Comparison of ENCODE assay signal across 8 cellular contexts in genomic region chr13:34941835-34942731, GRCh38. TPM values are rescaled to one million over a fixed set of nuclear protein-coding genes. Genes with fewer than 3 reads are reported as not detected.
DNase-seq lines count a peak whose midpoint lies in the region; ATAC-seq and TF ChIP-seq lines count a peak whose summit lies in the region.

A gene with protein sequence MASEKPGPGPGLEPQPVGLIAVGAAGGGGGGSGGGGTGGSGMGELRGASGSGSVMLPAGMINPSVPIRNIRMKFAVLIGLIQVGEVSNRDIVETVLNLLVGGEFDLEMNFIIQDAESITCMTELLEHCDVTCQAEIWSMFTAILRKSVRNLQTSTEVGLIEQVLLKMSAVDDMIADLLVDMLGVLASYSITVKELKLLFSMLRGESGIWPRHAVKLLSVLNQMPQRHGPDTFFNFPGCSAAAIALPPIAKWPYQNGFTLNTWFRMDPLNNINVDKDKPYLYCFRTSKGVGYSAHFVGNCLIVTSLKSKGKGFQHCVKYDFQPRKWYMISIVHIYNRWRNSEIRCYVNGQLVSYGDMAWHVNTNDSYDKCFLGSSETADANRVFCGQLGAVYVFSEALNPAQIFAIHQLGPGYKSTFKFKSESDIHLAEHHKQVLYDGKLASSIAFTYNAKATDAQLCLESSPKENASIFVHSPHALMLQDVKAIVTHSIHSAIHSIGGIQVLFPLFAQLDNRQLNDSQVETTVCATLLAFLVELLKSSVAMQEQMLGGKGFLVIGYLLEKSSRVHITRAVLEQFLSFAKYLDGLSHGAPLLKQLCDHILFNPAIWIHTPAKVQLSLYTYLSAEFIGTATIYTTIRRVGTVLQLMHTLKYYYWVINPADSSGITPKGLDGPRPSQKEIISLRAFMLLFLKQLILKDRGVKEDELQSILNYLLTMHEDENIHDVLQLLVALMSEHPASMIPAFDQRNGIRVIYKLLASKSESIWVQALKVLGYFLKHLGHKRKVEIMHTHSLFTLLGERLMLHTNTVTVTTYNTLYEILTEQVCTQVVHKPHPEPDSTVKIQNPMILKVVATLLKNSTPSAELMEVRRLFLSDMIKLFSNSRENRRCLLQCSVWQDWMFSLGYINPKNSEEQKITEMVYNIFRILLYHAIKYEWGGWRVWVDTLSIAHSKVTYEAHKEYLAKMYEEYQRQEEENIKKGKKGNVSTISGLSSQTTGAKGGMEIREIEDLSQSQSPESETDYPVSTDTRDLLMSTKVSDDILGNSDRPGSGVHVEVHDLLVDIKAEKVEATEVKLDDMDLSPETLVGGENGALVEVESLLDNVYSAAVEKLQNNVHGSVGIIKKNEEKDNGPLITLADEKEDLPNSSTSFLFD (N-terminal part only) (plus strand): TSS chr13:34942270. CDS start chr13:34942821, 551 bp downstream.

- no peaks in the 10 kb centered on the region for H3K9me3 Mint-ChIP-seq in HFFc6

- H3K27me3 ChIP-seq in prostate gland (replicated peaks; ENCODE audit: insufficient read depth), result no peaks in the 10 kb centered on the region

- no peaks in the 10 kb centered on the region for H3K36me3 Mint-ChIP-seq in HFFc6 (ENCODE audit: low read depth)

- H3K27me3 Mint-ChIP-seq in HFFc6 (ENCODE audit: insufficient read depth), result no peaks in the 10 kb centered on the region; the same call in 1 of the 2 replicates

- WGBS in prostate gland, result under 1% methylated on average over 67 of the region's 76 CpGs
- WGBS in urinary bladder, result under 1% methylated on average over 76 of the region's 76 CpGs

- peak; percentile 24 for TF ChIP-seq POLR2A in prostate gland (IDR thresholded peaks at IDR 0.05)

- peaks cover 18% of the 10 kb centered on the region for H3K4me1 Mint-ChIP-seq in HFFc6 (ENCODE audit: low read depth)

- peak within 1 kb of the TSS; percentile 87 to 91 for H3K27ac ChIP-seq in prostate gland
- peak within 1 kb of the TSS; percentile 59 for H3K27ac ChIP-seq in urinary bladder (ENCODE audit: low read depth)

- peak within 1 kb of the TSS; percentile 9; the same call in 1 of the 2 replicates for H3K27ac Mint-ChIP-seq in HFFc6

- H3K4me3 Mint-ChIP-seq in HFFc6, result peak within 1 kb of the TSS; percentile 87

- H3K4me3 ChIP-seq in prostate gland, result peak within 1 kb of the TSS; percentile 86 to 95
- H3K4me3 ChIP-seq in urinary bladder (ENCODE audit: low read depth, low read length), result peak within 1 kb of the TSS; percentile 95

- no peaks in the 10 kb centered on the region for H3K9me3 ChIP-seq in prostate gland

- peak; percentile 90 for ATAC-seq in left ventricle myocardium superior

- intact Hi-C loops in left ventricle myocardium superior (cut with micrococcal nuclease), result no loop called here
- intact Hi-C loops in prostate gland (cut with DNase I), result no loop called here

- no peaks in the 10 kb centered on the region for H3K36me3 ChIP-seq in prostate gland
- no peaks in the 10 kb centered on the region for H3K36me3 ChIP-seq in urinary bladder (ENCODE audit: insufficient read depth)

- peaks cover 6% of the 10 kb centered on the region for H3K4me1 ChIP-seq in prostate gland (replicated peaks)
- no peaks in the 10 kb centered on the region for H3K4me1 ChIP-seq in urinary bladder (ENCODE audit: insufficient read depth)

- TF ChIP-seq CTCF in HFFc6 (IDR thresholded peaks at IDR 0.05), result peak; percentile 75
- TF ChIP-seq CTCF in prostate gland (IDR thresholded peaks at IDR 0.05), result peak in 3 of 4 experiments; percentile 36 to 55 (median 42)

- DNase-seq in GM04504 (ENCODE audit: low read depth), result peak; percentile 36
- peak; percentile 42 for DNase-seq in HFFc6
- peak; percentile 83 for DNase-seq in NCI-H1105 treated with DMSO at 0.1 percent for 48 hours (lab: John Stamatoyannopoulos, UW)
- DNase-seq in T-helper 1 cell, result peak; percentile 21 to 55 (median 46)
- peak in 54 of 56 donors; percentile 10 to 87 (median 72) for DNase-seq in amygdala (lab: John Stamatoyannopoulos, UW)
- DNase-seq in left ventricle myocardium superior, result peak; percentile 88
- DNase-seq in prostate gland (ENCODE audit: low spot score), result peak; percentile 71

RNA-seq across cellular contexts. Expression of the gene that starts here (rescaled TPM):
- 1 to 10 TPM; 5.6 to 9.6 (median 6.9) TPM for total RNA-seq in HFFc6 (2021; fragmentation: NEBNext Ultra II Directional; extraction: Animal tissue kit (Norgen Biotek cat#: 25700))
- total RNA-seq in left ventricle myocardium superior (20.7 TPM), prostate gland (10 to 100 TPM; 13.6 to 16.9 TPM), urinary bladder (84.3 TPM)
- 16.9 TPM for polyA plus RNA-seq in urinary bladder

Comparison
In these comparisons a context has a peak if more than half of its experiments do, and no peak if none do; other contexts are left out.
1. Peak in every context shown above with its lines: DNase-seq, ATAC-seq, H3K4me3 ChIP-seq and H3K27ac ChIP-seq.
2. DNase-seq: peak in every context shown above with its lines; median percentile 88 in left ventricle myocardium superior; 83 in NCI-H1105 treated with DMSO at 0.1 percent for 48 hours; 72 in amygdala; 71 in prostate gland; 46 in T-helper 1 cell; 42 in HFFc6; 36 in GM04504.